ENCODE assay signal across 22 cellular contexts in genomic region chr10:23493711-23494110, GRCh38. TPM values are rescaled to one million over a fixed set of nuclear protein-coding genes. Genes with fewer than 3 reads are reported as not detected.
DNase-seq lines count a peak whose midpoint lies in the region; ATAC-seq lines count a peak whose summit lies in the region.
"Had no signal": no experiment of that assay in that cellular context is flagged by ENCODE, and none has a peak within 500 bp of the region (broad histone marks: within the 10 kb centered on the region; RNA-seq: fewer than 3 reads in every experiment).

No MANE protein-coding gene starts in this region.

- DNase-seq in activated CD4-positive, alpha-beta T cell treated with anti-CD3 and anti-CD28 coated beads, Interleukin-2, amount 50 U/mL, for 48 hours: peak; percentile 10 to 12
- no peak for DNase-seq in activated CD4-positive, alpha-beta T cell treated with anti-CD3 and anti-CD28 coated beads for 4 hours
- no peak for DNase-seq in activated naive CD8-positive, alpha-beta T cell treated with anti-CD3 and anti-CD28 coated beads, Interleukin-2, amount 50 U/mL, for 24 hours
- no peak for DNase-seq in activated naive CD8-positive, alpha-beta T cell treated with anti-CD3 and anti-CD28 coated beads for 36 hours
- DNase-seq in SW480 (ENCODE audit: low spot score): peak; percentile 46
- DNase-seq in stimulated activated naive CD8-positive, alpha-beta T cell treated with anti-CD3 and anti-CD28 coated beads, Interleukin-15, Interleukin-2, amounts not matched to agents 100 U/mL and 50 U/mL, for 24 hours: peak; percentile 12
- DNase-seq in NCI-H187 treated with DMSO at 0.1 percent for 48 hours (lab: John Stamatoyannopoulos, UW): no peak
- DNase-seq in NCI-H510A (lab: John Stamatoyannopoulos, UW): no peak
- DNase-seq: CD4-positive, CD25-positive, alpha-beta regulatory T cell; DMS153; DND-41; IMR-90; KG1; NCI-H1092; NCI-H1436 treated with DMSO at 0.1 percent for 48 hours; NCI-H1930; NCI-H2107; NCI-H524 treated with DMSO at 0.1 percent for 48 hours; NCI-H774; NK-92 treated with Interleukin-12 subunit alpha and Interleukin-12 subunit beta, amount 100 ng/mL, for 24 hours; PC-3 had no signal

- H3K36me3 Mint-ChIP-seq in activated naive CD8-positive, alpha-beta T cell treated with anti-CD3 and anti-CD28 coated beads, Interleukin-2, amount 50 U/mL, for 24 hours (ENCODE audit: low read depth): no peaks in the 10 kb centered on the region
- H3K36me3 Mint-ChIP-seq in activated naive CD8-positive, alpha-beta T cell treated with anti-CD3 and anti-CD28 coated beads for 36 hours: no peaks in the 10 kb centered on the region
- H3K36me3 Mint-ChIP-seq: CD4-positive, CD25-positive, alpha-beta regulatory T cell had no signal

- peaks cover 5% of the 10 kb centered on the region for H3K27me3 Mint-ChIP-seq in activated naive CD8-positive, alpha-beta T cell treated with anti-CD3 and anti-CD28 coated beads, Interleukin-2, amount 50 U/mL, for 24 hours
- H3K27me3 Mint-ChIP-seq in activated naive CD8-positive, alpha-beta T cell treated with anti-CD3 and anti-CD28 coated beads for 36 hours: no peaks in the 10 kb centered on the region

- no peak overlapping the region for H3K27ac Mint-ChIP-seq in activated naive CD8-positive, alpha-beta T cell treated with anti-CD3 and anti-CD28 coated beads, Interleukin-2, amount 50 U/mL, for 24 hours
- no peak overlapping the region for H3K27ac Mint-ChIP-seq in activated naive CD8-positive, alpha-beta T cell treated with anti-CD3 and anti-CD28 coated beads for 36 hours
- H3K27ac Mint-ChIP-seq: CD4-positive, CD25-positive, alpha-beta regulatory T cell had no signal

- ATAC-seq in activated naive CD8-positive, alpha-beta T cell treated with anti-CD3 and anti-CD28 coated beads, Interleukin-2, amount 50 U/mL, for 24 hours: peak; percentile 82
- ATAC-seq in stimulated activated naive CD8-positive, alpha-beta T cell treated with anti-CD3 and anti-CD28 coated beads, Interleukin-15, Interleukin-2, amounts not matched to agents 100 U/mL and 50 U/mL, for 24 hours: no peak
- ATAC-seq: HCT116, PC-3 had no signal

- no peaks in the 10 kb centered on the region for H3K9me3 Mint-ChIP-seq in activated naive CD8-positive, alpha-beta T cell treated with anti-CD3 and anti-CD28 coated beads, Interleukin-2, amount 50 U/mL, for 24 hours
- H3K9me3 Mint-ChIP-seq in activated naive CD8-positive, alpha-beta T cell treated with anti-CD3 and anti-CD28 coated beads for 36 hours: no peaks in the 10 kb centered on the region

- H3K4me3 Mint-ChIP-seq in activated naive CD8-positive, alpha-beta T cell treated with anti-CD3 and anti-CD28 coated beads, Interleukin-2, amount 50 U/mL, for 24 hours: no peak overlapping the region
- no peak overlapping the region for H3K4me3 Mint-ChIP-seq in activated naive CD8-positive, alpha-beta T cell treated with anti-CD3 and anti-CD28 coated beads for 36 hours
- H3K4me3 Mint-ChIP-seq: CD4-positive, CD25-positive, alpha-beta regulatory T cell had no signal

- peaks cover 2% of the 10 kb centered on the region for H3K4me1 Mint-ChIP-seq in activated naive CD8-positive, alpha-beta T cell treated with anti-CD3 and anti-CD28 coated beads, Interleukin-2, amount 50 U/mL, for 24 hours
- peaks cover 4% of the 10 kb centered on the region for H3K4me1 Mint-ChIP-seq in activated naive CD8-positive, alpha-beta T cell treated with anti-CD3 and anti-CD28 coated beads for 36 hours
- H3K4me1 Mint-ChIP-seq: CD4-positive, CD25-positive, alpha-beta regulatory T cell had no signal

RNA-seq across cellular contexts. Expression of gene OTUD1, which starts 54.8 kb away (rescaled TPM):
- total RNA-seq in activated naive CD8-positive, alpha-beta T cell treated with anti-CD3 and anti-CD28 coated beads for 36 hours: 1 to 10 TPM; 8.5 to 9.8 TPM

Comparison
In these comparisons a context has a peak if more than half of its experiments do, and no peak if none do; other contexts are left out.
1. DNase-seq: peak in activated CD4-positive, alpha-beta T cell treated with anti-CD3 and anti-CD28 coated beads, Interleukin-2, amount 50 U/mL, for 48 hours (2 of 2), SW480 (single experiment) and stimulated activated naive CD8-positive, alpha-beta T cell treated with anti-CD3 and anti-CD28 coated beads, Interleukin-15, Interleukin-2, amounts not matched to agents 100 U/mL and 50 U/mL, for 24 hours (single experiment); none in activated CD4-positive, alpha-beta T cell treated with anti-CD3 and anti-CD28 coated beads for 4 hours (0 of 2), activated naive CD8-positive, alpha-beta T cell treated with anti-CD3 and anti-CD28 coated beads, Interleukin-2, amount 50 U/mL, for 24 hours (single experiment), activated naive CD8-positive, alpha-beta T cell treated with anti-CD3 and anti-CD28 coated beads for 36 hours (single experiment), NCI-H187 treated with DMSO at 0.1 percent for 48 hours (single experiment) and NCI-H510A (single experiment).